In genomic region chr15:100738614-100739013, GRCh38 we compare ENCODE assay signal across 18 cellular contexts.
DNase-seq lines count a peak whose midpoint lies in the region; ATAC-seq and TF ChIP-seq lines count a peak whose summit lies in the region.
"Had no signal": no experiment of that assay in that cellular context is flagged by ENCODE, and none has a peak within 500 bp of the region (broad histone marks: within the 10 kb centered on the region; RNA-seq: fewer than 3 reads in every experiment).

No MANE protein-coding gene starts in this region.

- H3K27ac ChIP-seq in right cardiac atrium (ENCODE audit: low read length) (no peak overlapping the region), aorta (ENCODE audit: low read depth in 1 of 2, low read length in 2 of 2) (no peak overlapping the region), adrenal gland (no peak overlapping the region)
- H3K27ac ChIP-seq: 22Rv1, BLaER1, C4-2B, GM23248 had no signal

- no peak for TF ChIP-seq POLR2A in adrenal gland (IDR thresholded peaks at IDR 0.05)

- H3K4me1 ChIP-seq in right cardiac atrium (ENCODE audit: control insufficient read depth, insufficient read depth, low read length) (no peaks in the 10 kb centered on the region), aorta (ENCODE audit: control insufficient read depth in 1 of 2, insufficient read depth in 2 of 2, low read length in 2 of 2) (no peaks in the 10 kb centered on the region), adrenal gland (replicated peaks in 1 of 2) (no peaks in the 10 kb centered on the region)
- H3K4me1 ChIP-seq: Caco-2 had no signal

- H3K4me3 ChIP-seq in right cardiac atrium (ENCODE audit: low read length) (no peak overlapping the region), aorta (ENCODE audit: low read length in 2 of 2) (no peak overlapping the region), adrenal gland (no peak overlapping the region)
- H3K4me3 ChIP-seq: BLaER1, GM12878, GM23248 had no signal

- WGBS in right cardiac atrium = 76% methylated on average over 5 of the region's 5 CpGs
- 66 to 72% methylated on average over 5 of the region's 5 CpGs for WGBS in aorta, 2 donors
- 69 to 88% (median 72%) methylated on average over 5 of the region's 5 CpGs for WGBS in adrenal gland, 4 donors

- peak; percentile 17 for DNase-seq in NCI-H2107 treated with DMSO at 0.1 percent for 48 hours (lab: John Stamatoyannopoulos, UW; ENCODE audit: unreplicated experiment)
- no peak for DNase-seq in NCI-H2107 (lab: John Stamatoyannopoulos, UW)
- DNase-seq in cardiac septum (ENCODE audit: low spot score) = peak; percentile 44
- no peak for DNase-seq in right cardiac atrium
- DNase-seq in aorta = no peak
- DNase-seq in adrenal gland = no peak
- DNase-seq: Caco-2; CD4-positive, CD25-positive, alpha-beta regulatory T cell; CD8-positive, alpha-beta T cell; DMS153; DND-41; GM23248; H7; HCEC 1CT had no signal

- no peak for ATAC-seq in right cardiac atrium
- peak; percentile 22 for ATAC-seq in aorta (ENCODE audit: low FRiP score)
- ATAC-seq: CD8-positive, alpha-beta T cell; GM12878 had no signal

- no peak for TF ChIP-seq CTCF in adrenal gland (IDR thresholded peaks at IDR 0.05)

- intact Hi-C loops in cardiac septum (cut with DNase I) = no loop called here
- intact Hi-C loops in right cardiac atrium (cut with DNase I) = no loop called here
- intact Hi-C loops in aorta (cut with DNase I) = no loop called here
- intact Hi-C loops in adrenal gland (cut with DNase I) = no loop called here

- H3K36me3 ChIP-seq in aorta (ENCODE audit: control insufficient read depth in 1 of 2, insufficient read depth in 2 of 2, low read length in 1 of 2) (no peaks in the 10 kb centered on the region), adrenal gland (replicated peaks in 1 of 2) (no peaks in the 10 kb centered on the region)
- H3K36me3 ChIP-seq: BLaER1 had no signal

- H3K27me3 ChIP-seq in right cardiac atrium (ENCODE audit: control insufficient read depth, insufficient read depth) (no peaks in the 10 kb centered on the region), aorta (ENCODE audit: control insufficient read depth in 1 of 2, insufficient read depth in 2 of 2, low read length in 1 of 2) (no peaks in the 10 kb centered on the region), adrenal gland (peaks cover 4% of the 10 kb centered on the region)
- H3K27me3 ChIP-seq: BLaER1 had no signal

- H3K9me3 ChIP-seq in right cardiac atrium (ENCODE audit: control insufficient read depth, low read length) = no peaks in the 10 kb centered on the region
- no peaks in the 10 kb centered on the region for H3K9me3 ChIP-seq in aorta (ENCODE audit: control insufficient read depth, low read length)
- H3K9me3 ChIP-seq in adrenal gland (replicated peaks in 1 of 3) = no peaks in the 10 kb centered on the region
- H3K9me3 ChIP-seq: Caco-2 had no signal

Comparison
In these comparisons a context has a peak if more than half of its experiments do, and no peak if none do; other contexts are left out.
1. DNase-seq: peak in NCI-H2107 treated with DMSO at 0.1 percent for 48 hours (single experiment) and cardiac septum (single experiment); none in NCI-H2107 (single experiment), right cardiac atrium (0 of 3), aorta (0 of 2) and adrenal gland (0 of 7).